In genomic region chr15:31434418-31435255, GRCh38 we compare ENCODE assay signal across 1 cellular context.
TF ChIP-seq lines count a peak whose summit lies in the region.

No MANE protein-coding gene starts in this region.

TF ChIP-seq in GM23338, 12 proteins besides CTCF, POLR2A, EP300 and RAD21 (continued from another document):
- no peak for TF ChIP-seq ZNF462 (CRISPR knock-in tag; IDR thresholded peaks at IDR 0.05)
- TF ChIP-seq JUNB (IDR thresholded peaks at IDR 0.05; ENCODE audit: unreplicated experiment): no peak
